In the genomic region with DNA sequence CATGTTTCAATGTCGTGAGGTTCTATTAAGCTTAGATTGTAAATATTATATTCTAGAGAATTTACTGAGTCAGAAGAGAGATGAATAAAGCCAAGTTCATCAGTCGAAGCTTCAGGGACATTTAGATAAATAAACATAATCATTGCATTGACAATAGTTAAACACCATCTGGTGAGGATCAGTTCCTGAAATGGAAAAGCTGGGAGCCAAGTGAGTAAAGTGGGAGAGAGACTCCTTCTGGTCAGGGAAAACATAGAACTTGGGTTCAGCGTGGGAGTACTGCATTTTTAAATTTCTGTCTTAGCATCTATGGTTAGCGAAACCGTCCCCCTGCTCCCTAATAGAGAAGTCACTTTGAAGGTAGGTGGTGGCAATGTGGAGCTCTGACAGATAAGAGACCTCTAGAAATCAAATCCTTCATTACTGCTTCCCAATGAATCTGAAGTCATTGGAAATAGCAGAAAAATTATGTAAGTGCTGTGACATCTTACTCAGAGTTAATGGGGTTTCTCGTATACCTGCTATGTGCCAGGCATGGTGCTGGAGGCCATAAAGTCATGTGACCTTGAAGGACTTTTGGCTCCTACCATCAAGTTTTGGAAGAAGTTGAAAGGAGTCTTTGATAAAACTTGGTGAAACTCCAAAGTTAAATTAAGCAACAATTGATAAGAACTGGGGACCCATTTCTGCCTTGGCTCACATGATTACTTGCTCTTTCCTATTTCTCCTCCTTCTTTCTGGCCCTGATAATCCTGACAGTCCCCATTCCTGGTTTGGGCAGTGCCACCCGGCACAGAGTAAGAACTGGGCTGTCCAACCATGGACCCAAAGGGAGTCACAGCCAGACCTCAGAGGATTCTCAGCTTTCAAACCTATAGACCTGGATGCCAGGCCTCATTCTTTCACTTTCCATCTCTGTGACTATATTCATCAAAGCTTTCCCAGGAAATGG, we compare ENCODE assay signal across 1 cellular context.
TF ChIP-seq lines count a peak whose summit lies in the region.

No MANE protein-coding gene starts in this region.

TF ChIP-seq in GM23338, 12 proteins besides CTCF, POLR2A, EP300 and RAD21 (continued from another document):
- TF ChIP-seq, protein P1, sequence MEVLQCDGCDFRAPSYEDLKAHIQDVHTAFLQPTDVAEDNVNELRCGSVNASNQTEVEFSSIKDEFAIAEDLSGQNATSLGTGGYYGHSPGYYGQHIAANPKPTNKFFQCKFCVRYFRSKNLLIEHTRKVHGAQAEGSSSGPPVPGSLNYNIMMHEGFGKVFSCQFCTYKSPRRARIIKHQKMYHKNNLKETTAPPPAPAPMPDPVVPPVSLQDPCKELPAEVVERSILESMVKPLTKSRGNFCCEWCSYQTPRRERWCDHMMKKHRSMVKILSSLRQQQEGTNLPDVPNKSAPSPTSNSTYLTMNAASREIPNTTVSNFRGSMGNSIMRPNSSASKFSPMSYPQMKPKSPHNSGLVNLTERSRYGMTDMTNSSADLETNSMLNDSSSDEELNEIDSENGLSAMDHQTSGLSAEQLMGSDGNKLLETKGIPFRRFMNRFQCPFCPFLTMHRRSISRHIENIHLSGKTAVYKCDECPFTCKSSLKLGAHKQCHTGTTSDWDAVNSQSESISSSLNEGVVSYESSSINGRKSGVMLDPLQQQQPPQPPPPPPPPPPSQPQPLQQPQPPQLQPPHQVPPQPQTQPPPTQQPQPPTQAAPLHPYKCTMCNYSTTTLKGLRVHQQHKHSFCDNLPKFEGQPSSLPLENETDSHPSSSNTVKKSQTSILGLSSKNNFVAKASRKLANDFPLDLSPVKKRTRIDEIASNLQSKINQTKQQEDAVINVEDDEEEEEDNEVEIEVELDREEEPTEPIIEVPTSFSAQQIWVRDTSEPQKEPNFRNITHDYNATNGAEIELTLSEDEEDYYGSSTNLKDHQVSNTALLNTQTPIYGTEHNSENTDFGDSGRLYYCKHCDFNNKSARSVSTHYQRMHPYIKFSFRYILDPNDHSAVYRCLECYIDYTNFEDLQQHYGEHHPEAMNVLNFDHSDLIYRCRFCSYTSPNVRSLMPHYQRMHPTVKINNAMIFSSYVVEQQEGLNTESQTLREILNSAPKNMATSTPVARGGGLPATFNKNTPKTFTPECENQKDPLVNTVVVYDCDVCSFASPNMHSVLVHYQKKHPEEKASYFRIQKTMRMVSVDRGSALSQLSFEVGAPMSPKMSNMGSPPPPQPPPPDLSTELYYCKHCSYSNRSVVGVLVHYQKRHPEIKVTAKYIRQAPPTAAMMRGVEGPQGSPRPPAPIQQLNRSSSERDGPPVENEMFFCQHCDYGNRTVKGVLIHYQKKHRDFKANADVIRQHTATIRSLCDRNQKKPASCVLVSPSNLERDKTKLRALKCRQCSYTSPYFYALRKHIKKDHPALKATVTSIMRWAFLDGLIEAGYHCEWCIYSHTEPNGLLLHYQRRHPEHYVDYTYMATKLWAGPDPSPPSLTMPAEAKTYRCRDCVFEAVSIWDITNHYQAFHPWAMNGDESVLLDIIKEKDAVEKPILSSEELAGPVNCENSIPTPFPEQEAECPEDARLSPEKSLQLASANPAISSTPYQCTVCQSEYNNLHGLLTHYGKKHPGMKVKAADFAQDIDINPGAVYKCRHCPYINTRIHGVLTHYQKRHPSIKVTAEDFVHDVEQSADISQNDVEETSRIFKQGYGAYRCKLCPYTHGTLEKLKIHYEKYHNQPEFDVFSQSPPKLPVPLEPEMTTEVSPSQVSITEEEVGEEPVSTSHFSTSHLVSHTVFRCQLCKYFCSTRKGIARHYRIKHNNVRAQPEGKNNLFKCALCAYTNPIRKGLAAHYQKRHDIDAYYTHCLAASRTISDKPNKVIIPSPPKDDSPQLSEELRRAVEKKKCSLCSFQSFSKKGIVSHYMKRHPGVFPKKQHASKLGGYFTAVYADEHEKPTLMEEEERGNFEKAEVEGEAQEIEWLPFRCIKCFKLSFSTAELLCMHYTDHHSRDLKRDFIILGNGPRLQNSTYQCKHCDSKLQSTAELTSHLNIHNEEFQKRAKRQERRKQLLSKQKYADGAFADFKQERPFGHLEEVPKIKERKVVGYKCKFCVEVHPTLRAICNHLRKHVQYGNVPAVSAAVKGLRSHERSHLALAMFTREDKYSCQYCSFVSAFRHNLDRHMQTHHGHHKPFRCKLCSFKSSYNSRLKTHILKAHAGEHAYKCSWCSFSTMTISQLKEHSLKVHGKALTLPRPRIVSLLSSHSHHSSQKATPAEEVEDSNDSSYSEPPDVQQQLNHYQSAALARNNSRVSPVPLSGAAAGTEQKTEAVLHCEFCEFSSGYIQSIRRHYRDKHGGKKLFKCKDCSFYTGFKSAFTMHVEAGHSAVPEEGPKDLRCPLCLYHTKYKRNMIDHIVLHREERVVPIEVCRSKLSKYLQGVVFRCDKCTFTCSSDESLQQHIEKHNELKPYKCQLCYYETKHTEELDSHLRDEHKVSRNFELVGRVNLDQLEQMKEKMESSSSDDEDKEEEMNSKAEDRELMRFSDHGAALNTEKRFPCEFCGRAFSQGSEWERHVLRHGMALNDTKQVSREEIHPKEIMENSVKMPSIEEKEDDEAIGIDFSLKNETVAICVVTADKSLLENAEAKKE (CRISPR knock-in tag; IDR thresholded peaks at IDR 0.05): no peak
- no peak for TF ChIP-seq CREB1 (CRISPR knock-in tag; IDR thresholded peaks at IDR 0.05; ENCODE audit: low read depth)
- no peak for TF ChIP-seq JUNB (IDR thresholded peaks at IDR 0.05; ENCODE audit: unreplicated experiment)
